In the genomic region with DNA sequence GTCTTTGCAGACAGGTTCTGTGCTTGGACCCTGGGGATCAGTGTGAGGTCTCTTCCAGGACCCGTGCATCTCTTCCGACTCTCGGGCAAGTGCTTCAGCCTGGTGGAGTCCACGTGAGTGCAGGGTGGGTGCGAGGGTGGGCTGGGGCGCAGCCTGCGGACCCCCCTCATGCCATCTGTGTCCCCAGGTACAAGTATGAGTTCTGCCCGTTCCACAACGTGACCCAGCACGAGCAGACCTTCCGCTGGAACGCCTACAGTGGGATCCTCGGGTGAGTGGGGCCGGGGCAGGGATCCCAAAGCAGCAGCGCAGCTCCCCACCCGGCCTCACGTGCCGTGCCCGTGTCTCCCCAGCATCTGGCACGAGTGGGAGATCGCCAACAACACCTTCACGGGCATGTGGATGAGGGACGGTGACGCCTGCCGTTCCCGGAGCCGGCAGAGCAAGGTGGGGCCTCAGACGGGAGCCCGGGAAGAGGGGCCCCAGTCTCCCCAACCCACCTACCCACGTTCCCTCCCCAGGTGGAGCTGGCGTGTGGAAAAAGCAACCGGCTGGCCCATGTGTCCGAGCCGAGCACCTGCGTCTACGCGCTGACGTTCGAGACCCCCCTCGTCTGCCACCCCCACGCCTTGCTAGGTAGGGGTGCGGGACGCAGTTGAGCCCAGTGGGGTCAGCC, we compare ENCODE assay signal across 1 cellular context.
TF ChIP-seq lines count a peak whose summit lies in the region.

No MANE protein-coding gene starts in this region.

TF ChIP-seq in HepG2, 621 proteins besides CTCF, POLR2A, EP300 and RAD21:
- TF ChIP-seq AGO2 (optimal IDR thresholded peaks at IDR 0.05; ENCODE audit: low read depth, low read length) (peak; percentile 78), CAMTA2 (CRISPR knock-in tag; IDR thresholded peaks at IDR 0.05; ENCODE audit: borderline replicate concordance) (no peak), ZNF709 (CRISPR knock-in tag; IDR thresholded peaks at IDR 0.05) (no peak), TCF12 (IDR thresholded peaks at IDR 0.05) (no peak), TCF12 (CRISPR knock-in tag; IDR thresholded peaks at IDR 0.05) (no peak), RCOR2 (CRISPR knock-in tag; IDR thresholded peaks at IDR 0.05) (no peak), THAP11 (CRISPR knock-in tag; IDR thresholded peaks at IDR 0.05) (no peak), RBFOX2 (IDR thresholded peaks at IDR 0.05; ENCODE audit: low read depth, low read length) (0 out of 2 replicates have a peak, but pooled peaks have one; percentile 21), EED (CRISPR knock-in tag; IDR thresholded peaks at IDR 0.05) (no peak), MXD4 (CRISPR knock-in tag; IDR thresholded peaks at IDR 0.05) (no peak), ADNP (CRISPR knock-in tag; IDR thresholded peaks at IDR 0.05) (no peak)
